Comparison of ENCODE assay signal across 17 cellular contexts in genomic region chr14:100336618-100337530, GRCh38. TPM values are rescaled to one million over a fixed set of nuclear protein-coding genes. Genes with fewer than 3 reads are reported as not detected.
DNase-seq lines count a peak whose midpoint lies in the region; ATAC-seq and TF ChIP-seq lines count a peak whose summit lies in the region.
"Had no signal": no experiment of that assay in that cellular context is flagged by ENCODE, and none has a peak within 500 bp of the region (broad histone marks: within the 10 kb centered on the region; RNA-seq: fewer than 3 reads in every experiment).

No MANE protein-coding gene starts in this region.

- H3K9me2 ChIP-seq in OCI-LY7 (ENCODE audit: insufficient read depth, low read length), result no peaks in the 10 kb centered on the region

- H3K4me3 Mint-ChIP-seq in CD14-positive monocyte, result no peak overlapping the region
- H3K4me3 Mint-ChIP-seq: HFFc6 had no signal

- no peak overlapping the region for H2BK5ac ChIP-seq in mesenchymal stem cell (ENCODE audit: low read depth, low read length, poor library complexity, severe bottlenecking)

- H3K27me3 Mint-ChIP-seq in CD14-positive monocyte (ENCODE audit: low read depth in 3 of 3), result peaks cover 0 to 7% (median 3%) of the 10 kb centered on the region in 3 donors

- POLR2A ChIA-PET in OCI-LY7 (lab: Charles Lee), result no interaction called here

- peak; percentile 45 for ATAC-seq in HG03575 (IDR thresholded peaks at IDR 0.05; ENCODE audit: extremely low read depth, insufficient number of reproducible peaks, low FRiP score, unreplicated experiment)
- ATAC-seq: gastrocnemius medialis; stimulated activated naive CD8-positive, alpha-beta T cell treated with anti-CD3 and anti-CD28 coated beads, Interleukin-15, Interleukin-2, amounts not matched to agents 100 U/mL and 50 U/mL, for 24 hours had no signal

- H3K36me3 ChIP-seq in mesenchymal stem cell (ENCODE audit: control insufficient read depth in 1 of 2, insufficient read depth in 2 of 2, low read depth in 1 of 2, low read length in 2 of 2), result peaks cover 51 to 54% of the 10 kb centered on the region in 2 experiments
- H3K36me3 ChIP-seq in OCI-LY7 (ENCODE audit: insufficient read depth, low read length), result peaks cover 18% of the 10 kb centered on the region; the same call in 1 of the 2 replicates

- H4K20me1 ChIP-seq in OCI-LY7 (ENCODE audit: insufficient read depth, low read length), result no peaks in the 10 kb centered on the region

- peak overlapping the region; percentile 14 for H4K8ac ChIP-seq in mesenchymal stem cell (ENCODE audit: low read length)

- no peak overlapping the region for H2BK15ac ChIP-seq in mesenchymal stem cell (ENCODE audit: low read depth, poor library complexity, severe bottlenecking)

- no peak overlapping the region for H2AK5ac ChIP-seq in mesenchymal stem cell (ENCODE audit: low read length, severe bottlenecking)

- 96% methylated on average over 17 of the region's 18 CpGs for WGBS in mesenchymal stem cell

- no peak overlapping the region for H2BK120ac ChIP-seq in mesenchymal stem cell (ENCODE audit: low read depth, low read length)

- H3K79me1 ChIP-seq in mesenchymal stem cell (replicated peaks; ENCODE audit: low read length, poor library complexity, severe bottlenecking), result peaks cover 2% of the 10 kb centered on the region

- H3K27ac Mint-ChIP-seq in CD14-positive monocyte, result peak overlapping the region in 5 of 7 donors; percentile 4 to 73 (median 63)
- H3K27ac Mint-ChIP-seq: HFFc6 had no signal

- no TSS peak for BruUV-seq in OCI-LY7 (replicated peaks; lab: Mats Ljungman, UMichigan)

- no peaks in the 10 kb centered on the region for H3K79me2 ChIP-seq in OCI-LY7 (ENCODE audit: insufficient read depth, low read depth, low read length)

- no peak overlapping the region for H3K4ac ChIP-seq in mesenchymal stem cell (ENCODE audit: low read depth in 1 of 2, low read length in 2 of 2)

- no peak overlapping the region for H3K14ac ChIP-seq in mesenchymal stem cell (ENCODE audit: low read length in 2 of 2)

- peaks cover 0 to 2% (median 0%) of the 10 kb centered on the region in 7 donors for H3K9me3 Mint-ChIP-seq in CD14-positive monocyte
- H3K9me3 Mint-ChIP-seq: HFFc6 had no signal

- H3K18ac ChIP-seq in mesenchymal stem cell (ENCODE audit: low read depth in 1 of 2, low read length in 2 of 2), result no peak overlapping the region

- H3K27ac ChIP-seq in mesenchymal stem cell (ENCODE audit: low read length, poor library complexity, severe bottlenecking) (no peak overlapping the region), OCI-LY7 (ENCODE audit: low read depth, low read length, poor library complexity, severe bottlenecking) (no peak overlapping the region)
- H3K27ac ChIP-seq: brain microvascular endothelial cell, gastrocnemius medialis had no signal

- peaks cover 79 to 95% of the 10 kb centered on the region in 2 donors for H3K36me3 Mint-ChIP-seq in CD14-positive monocyte

- intact Hi-C loops in CD14-positive monocyte (cut with micrococcal nuclease), result no loop called here
- intact Hi-C loops in OCI-LY7 (cut with micrococcal nuclease; ENCODE audit: unreplicated experiment), result no loop called here

- in situ Hi-C loops in GM13976 (cut with MboI; ENCODE audit: low sequenced_read_pairs, unreplicated experiment), result no loop called here

- no peaks in the 10 kb centered on the region for H3K27me3 ChIP-seq in mesenchymal stem cell (ENCODE audit: control insufficient read depth in 1 of 2, insufficient read depth in 1 of 2, low read length in 2 of 2)
- H3K27me3 ChIP-seq: brain microvascular endothelial cell, gastrocnemius medialis had no signal

- DNase-seq in CD14-positive monocyte (ENCODE audit: low spot score), result peak; percentile 26
- DNase-seq in GM13976 (ENCODE audit: low spot score), result peak; percentile 75
- DNase-seq in mesenchymal stem cell, result no peak
- no peak for DNase-seq in DMS79 (lab: John Stamatoyannopoulos, UW)
- DNase-seq in stimulated activated CD4-positive, alpha-beta T cell treated with anti-CD3 and anti-CD28 coated beads, Interleukin-12 subunit alpha, Interleukin-12 subunit beta, amount 100 ng/mL, for 4 hours, result no peak
- no peak for DNase-seq in OCI-LY7 (ENCODE audit: low spot score)
- DNase-seq: brain microvascular endothelial cell; C1 segment of cervical spinal cord; EL; HFFc6; kidney glomerular epithelial cell; NCI-H510A treated with DMSO at 0.1 percent for 48 hours; stimulated activated CD4-positive, alpha-beta T cell treated with anti-CD3 and anti-CD28 coated beads, Interleukin-4, amount 100 ng/mL, for 24 hours; stimulated activated naive CD8-positive, alpha-beta T cell treated with anti-CD3 and anti-CD28 coated beads, Interleukin-15, Interleukin-2, amounts not matched to agents 100 U/mL and 50 U/mL, for 24 hours had no signal

- no peak overlapping the region for H3K23ac ChIP-seq in mesenchymal stem cell (ENCODE audit: low read length in 2 of 2)

- TF ChIP-seq CTCF in CD14-positive monocyte (IDR thresholded peaks at IDR 0.05) (no peak), GM13976 (IDR thresholded peaks at IDR 0.05; ENCODE audit: borderline replicate concordance, control extremely low read depth, extremely low read depth, insufficient read depth, missing control alignments) (no peak), OCI-LY7 (conservative IDR thresholded peaks at IDR 0.05; ENCODE audit: low read length) (no peak)

- CTCF ChIA-PET in OCI-LY7 (lab: Charles Lee; ENCODE audit: unreplicated experiment), result no interaction called here

- H2BK12ac ChIP-seq in mesenchymal stem cell (ENCODE audit: low read length in 2 of 2), result no peak overlapping the region

- H3K9ac ChIP-seq in mesenchymal stem cell (ENCODE audit: low read length), result no peak overlapping the region

- peaks cover 10% of the 10 kb centered on the region for H3K4me1 ChIP-seq in mesenchymal stem cell (ENCODE audit: control insufficient read depth, insufficient read depth, low read depth, low read length)
- H3K4me1 ChIP-seq in OCI-LY7 (ENCODE audit: insufficient read depth, low read length, poor library complexity, severe bottlenecking), result peaks cover 15% of the 10 kb centered on the region

- H3K4me2 ChIP-seq in mesenchymal stem cell (ENCODE audit: low read length, poor library complexity, severe bottlenecking) (no peak overlapping the region), OCI-LY7 (ENCODE audit: low read length) (no peak overlapping the region)

- H4K91ac ChIP-seq in mesenchymal stem cell (ENCODE audit: low read length), result no peak overlapping the region

- H2AFZ ChIP-seq in mesenchymal stem cell (ENCODE audit: low read depth, low read length) (no peak overlapping the region), OCI-LY7 (ENCODE audit: low read length) (no peak overlapping the region)

- no peak overlapping the region for H3K4me3 ChIP-seq in mesenchymal stem cell (ENCODE audit: insufficient read depth in 1 of 2, low read depth in 1 of 2, low read length in 2 of 2)
- H3K4me3 ChIP-seq in OCI-LY7 (ENCODE audit: low read depth, low read length, poor library complexity, severe bottlenecking), result no peak overlapping the region
- H3K4me3 ChIP-seq: gastrocnemius medialis had no signal

- peaks cover 23% of the 10 kb centered on the region for H3K4me1 Mint-ChIP-seq in CD14-positive monocyte

- H3K9me3 ChIP-seq in mesenchymal stem cell (ENCODE audit: control insufficient read depth, low read length) (no peaks in the 10 kb centered on the region), OCI-LY7 (ENCODE audit: low read length) (no peaks in the 10 kb centered on the region)
- H3K9me3 ChIP-seq: gastrocnemius medialis had no signal

RNA-seq across cellular contexts. Expression of gene SLC25A47, which starts 13.7 kb away (rescaled TPM):
- polyA plus RNA-seq in CD14-positive monocyte, result not detected
- not detected for polyA plus RNA-seq in mesenchymal stem cell (2013, experiment 1 of 2)
- not detected for polyA plus RNA-seq in mesenchymal stem cell (2013, experiment 2 of 2)
- 0.44 TPM in 1 of 2 replicates, not detected in the other for total RNA-seq in OCI-LY7 (2014; rRNA removed; shearing (Covaris generic))
- not detected in 2 replicates for total RNA-seq in OCI-LY7 (2022)
- total RNA-seq: HFFc6, myocyte had no signal

RNA-seq across cellular contexts. Expression of gene SLC25A29, which starts 30.6 kb away (rescaled TPM):
- polyA plus RNA-seq in CD14-positive monocyte, result 10 to 100 TPM; 16.9 to 33.3 TPM
- polyA plus RNA-seq in mesenchymal stem cell (2013, experiment 1 of 2), result 16.0 TPM
- 16.1 TPM for polyA plus RNA-seq in mesenchymal stem cell (2013, experiment 2 of 2)
- total RNA-seq in OCI-LY7 (2014; rRNA removed; shearing (Covaris generic)), result 34.8 and 37.4 TPM in 2 replicates
- total RNA-seq in OCI-LY7 (2022), result 14.6 and 18.1 TPM in 2 replicates

RNA-seq across cellular contexts. Expression of gene WDR25, which starts 39.4 kb away (rescaled TPM):
- 10 to 100 TPM; 10.2 to 12.8 TPM for polyA plus RNA-seq in CD14-positive monocyte
- 12.3 TPM for polyA plus RNA-seq in mesenchymal stem cell (2013, experiment 1 of 2)
- polyA plus RNA-seq in mesenchymal stem cell (2013, experiment 2 of 2), result 12.0 TPM
- total RNA-seq in OCI-LY7 (2014; rRNA removed; shearing (Covaris generic)), result 6.5 and 8.5 TPM in 2 replicates
- total RNA-seq in OCI-LY7 (2022), result 8.2 and 8.9 TPM in 2 replicates

Comparison
In these comparisons a context has a peak if more than half of its experiments do, and no peak if none do; other contexts are left out.
1. DNase-seq: peak in CD14-positive monocyte (single experiment) and GM13976 (single experiment); none in mesenchymal stem cell (single experiment), DMS79 (single experiment), stimulated activated CD4-positive, alpha-beta T cell treated with anti-CD3 and anti-CD28 coated beads, Interleukin-12 subunit alpha, Interleukin-12 subunit beta, amount 100 ng/mL, for 4 hours (single experiment) and OCI-LY7 (single experiment).